ENCODE assay signal across 32 cellular contexts in the genomic region with DNA sequence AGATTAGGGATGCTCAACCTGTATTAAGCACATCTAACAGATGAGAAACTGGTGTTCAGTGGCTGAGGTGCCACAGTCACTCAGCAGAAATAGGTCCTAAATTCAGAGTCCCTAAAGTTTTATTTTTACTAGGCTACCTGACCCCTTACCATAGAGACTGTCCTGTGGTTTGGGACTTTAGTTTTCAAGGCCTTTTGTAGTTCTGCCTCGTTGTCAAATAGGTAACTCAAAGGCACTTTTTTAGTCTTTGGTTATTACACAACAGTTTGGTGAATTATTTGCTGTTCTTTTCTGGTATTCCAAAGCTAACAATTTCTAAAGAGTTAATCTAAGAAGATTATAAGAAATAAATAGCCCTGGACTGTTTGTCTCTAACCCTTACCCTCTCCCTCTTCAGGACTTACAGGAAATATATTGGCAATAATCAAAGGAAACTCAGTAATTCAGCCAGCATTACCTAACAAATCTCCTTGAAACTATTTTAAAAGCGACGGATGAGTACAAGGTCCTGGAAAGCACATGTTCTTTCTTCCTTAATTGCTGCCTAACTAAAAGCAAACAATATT. TPM values are rescaled to one million over a fixed set of nuclear protein-coding genes. Genes with fewer than 3 reads are reported as not detected.
"Had no signal": no experiment of that assay in that cellular context is flagged by ENCODE, and none has a peak within 500 bp of the region (broad histone marks: within the 10 kb centered on the region; RNA-seq: fewer than 3 reads in every experiment).

No MANE protein-coding gene starts in this region.

- ATAC-seq: naive thymus-derived CD8-positive, alpha-beta T cell; natural killer cell treated with Interleukin-12 subunit alpha and Interleukin-12 subunit beta and Interleukin-15 and Interleukin-18, amount 100 ng/mL, for 72 hours; psoas muscle; right cardiac atrium; sciatic nerve; stimulated activated memory B cell treated with anti-CD40 and anti-IgM and Interleukin-4, amounts not matched to agents 10 μg/mL and 1 μg/mL and 100 μg/mL, for 72 hours; stimulated activated naive CD8-positive, alpha-beta T cell treated with anti-CD3 and anti-CD28 coated beads, Interleukin-15, amount 100 ng/mL, for 72 hours; stimulated activated naive CD8-positive, alpha-beta T cell treated with anti-CD3 and anti-CD28 coated beads, Interleukin-15, Interleukin-2, amounts not matched to agents 100 U/mL and 50 U/mL, for 24 hours; upper lobe of right lung had no signal

- H3K4me1 ChIP-seq: parathyroid adenoma, psoas muscle, spleen, suprapubic skin, testis, tibial artery, transverse colon, upper lobe of right lung, uterus had no signal

- H3K4me3 ChIP-seq: ovary, psoas muscle, skin epidermis, smooth muscle cell, spleen, suprapubic skin, testis, tibial artery, transverse colon, upper lobe of right lung, uterus had no signal

- H3K9me3 ChIP-seq: neutrophil, ovary, psoas muscle, spleen, suprapubic skin, testis, tibial artery, transverse colon, upper lobe of right lung, uterus had no signal

- DNase-seq: naive thymus-derived CD8-positive, alpha-beta T cell; nephron progenitor cell; nucleus accumbens; ovary; posterior cingulate gyrus; psoas muscle; right cardiac atrium; spleen; stimulated activated CD4-positive, alpha-beta T cell treated with anti-CD3 and anti-CD28 coated beads, Interleukin-12 subunit alpha, Interleukin-12 subunit beta, amount 100 ng/mL, for 4 hours; stimulated activated CD4-positive, alpha-beta T cell treated with anti-CD3 and anti-CD28 coated beads, Interleukin-1b, Interleukin-23, amount 100 ng/mL, for 48 hours; stimulated activated CD4-positive, alpha-beta T cell treated with anti-CD3 and anti-CD28 coated beads, Interleukin-4, amount 100 ng/mL, for 1 hour; stimulated activated CD4-positive, alpha-beta T cell treated with anti-CD3 and anti-CD28 coated beads, Interleukin-4, amount 100 ng/mL, for 4 hours; stimulated activated CD8-positive, alpha-beta memory T cell treated with anti-CD3 and anti-CD28 coated beads, Interleukin-4, amount 100 ng/mL, for 48 hours; stimulated activated naive CD4-positive, alpha-beta T cell; stimulated activated naive CD8-positive, alpha-beta T cell treated with anti-CD3 and anti-CD28 coated beads, Interleukin-15, amount 100 ng/mL, for 72 hours; stimulated activated naive CD8-positive, alpha-beta T cell treated with anti-CD3 and anti-CD28 coated beads, Interleukin-15, Interleukin-2, amounts not matched to agents 100 U/mL and 50 U/mL, for 24 hours; substantia nigra; testis; tibial artery; transverse colon; upper lobe of right lung; uterus had no signal

- H3K27ac ChIP-seq: neutrophil, ovary, parathyroid adenoma, psoas muscle, skin epidermis, suprapubic skin, testis, tibial artery, transverse colon, upper lobe of right lung, uterus had no signal

- H3K79me2 ChIP-seq: parathyroid adenoma had no signal

- H3K27me3 ChIP-seq: neutrophil, ovary, spleen, suprapubic skin, testis, tibial artery, transverse colon, upper lobe of right lung, uterus had no signal

- H3K9ac ChIP-seq: parathyroid adenoma had no signal

- H3K36me3 ChIP-seq: neutrophil, ovary, spleen, suprapubic skin, tibial artery, transverse colon, upper lobe of right lung, uterus had no signal

- H3K4me2 ChIP-seq: smooth muscle cell had no signal

- H2AFZ ChIP-seq: parathyroid adenoma had no signal

RNA-seq across cellular contexts. Expression of gene SERTM2, which starts 12.8 kb away (rescaled TPM):
- total RNA-seq: naive thymus-derived CD8-positive, alpha-beta T cell; natural killer cell treated with Interleukin-12 subunit alpha and Interleukin-12 subunit beta and Interleukin-15 and Interleukin-18, amount 100 ng/mL, for 72 hours; neural crest cell; omental fat pad; right cardiac atrium had no signal
- polyA plus RNA-seq: naive thymus-derived CD8-positive, alpha-beta T cell; psoas muscle; right cardiac atrium had no signal
